Comparison of ENCODE assay signal across 12 cellular contexts in the genomic region with DNA sequence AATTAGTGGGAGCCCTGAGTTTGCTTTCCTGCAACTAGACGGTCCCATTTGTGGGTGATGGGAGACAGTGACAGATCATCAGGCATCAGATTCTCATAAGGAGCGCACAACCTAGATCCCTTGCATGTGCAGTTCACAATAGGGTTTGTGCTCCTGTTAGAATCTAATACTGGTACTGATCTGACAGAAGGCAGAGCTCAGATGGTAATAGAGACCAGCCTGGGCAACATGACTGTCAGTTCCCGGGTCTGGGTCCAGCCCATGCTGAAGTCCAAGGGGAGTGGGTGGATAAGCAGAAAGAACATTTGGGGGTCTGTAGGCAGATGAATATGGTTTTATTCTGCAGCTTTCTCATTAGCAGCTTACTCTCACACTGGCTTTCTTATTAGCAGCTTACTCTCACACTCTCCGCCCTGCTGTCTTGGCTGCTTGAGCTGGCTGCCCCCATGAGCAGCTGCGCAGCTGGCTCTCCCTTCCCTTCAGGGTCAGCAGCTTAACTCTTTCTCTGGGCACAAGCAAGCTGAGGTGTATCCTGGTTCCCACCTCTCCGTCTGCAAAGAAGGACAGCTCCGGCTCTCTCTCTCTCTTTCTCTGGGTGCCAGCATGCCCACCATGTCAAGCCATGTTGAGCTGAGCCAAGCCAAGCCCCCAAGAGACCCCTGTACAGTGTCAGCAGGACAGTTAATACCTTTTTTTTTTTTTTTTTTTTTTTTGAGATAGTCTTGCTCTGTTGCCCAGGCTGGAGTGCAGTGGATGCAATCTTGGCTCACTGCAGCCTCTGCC. TPM values are rescaled to one million over a fixed set of nuclear protein-coding genes. Genes with fewer than 3 reads are reported as not detected.
DNase-seq lines count a peak whose midpoint lies in the region; ATAC-seq, FAIRE-seq and TF ChIP-seq lines count a peak whose summit lies in the region.
"Had no signal": no experiment of that assay in that cellular context is flagged by ENCODE, and none has a peak within 500 bp of the region (broad histone marks: within the 10 kb centered on the region; RNA-seq: fewer than 3 reads in every experiment).

No MANE protein-coding gene starts in this region.

- H3K27ac ChIP-seq in A549 (peak overlapping the region; percentile 79 to 91), VCaP (peak overlapping the region; percentile 54), prostate gland (peak overlapping the region; percentile 4 to 34)

- no peak for TF ChIP-seq RAD21 in A549 (conservative IDR thresholded peaks at IDR 0.05 in 1 of 2, IDR thresholded peaks at IDR 0.05 in 1 of 2)

- TF ChIP-seq POLR2A in A549 (IDR thresholded peaks at IDR 0.05; ENCODE audit: low read length) (no peak), prostate gland (IDR thresholded peaks at IDR 0.05) (no peak)

- H3K9me3 ChIP-seq in A549 (peaks cover 6% of the 10 kb centered on the region; the same call in 1 of the 3 replicates), prostate gland (no peaks in the 10 kb centered on the region)

- no peak for FAIRE-seq in A549 (lab: Jason Lieb, UNC)
- FAIRE-seq: islet of Langerhans had no signal

- intact Hi-C loops in left ventricle myocardium superior (cut with micrococcal nuclease) (no loop called here), prostate gland (cut with DNase I) (no loop called here)

- H3K4me1 ChIP-seq in A549 (peaks cover 17% of the 10 kb centered on the region), prostate gland (replicated peaks) (no peaks in the 10 kb centered on the region)

- no peak for TF ChIP-seq EP300 in A549 (IDR thresholded peaks at IDR 0.05)

- H3K4me3 ChIP-seq in A549 (no peak overlapping the region), prostate gland (no peak overlapping the region)

- no peak for DNase-seq in A549 (ENCODE audit: low read depth in 1 of 2, low spot score in 1 of 2)
- DNase-seq in left ventricle myocardium superior = peak; percentile 70
- no peak for DNase-seq in prostate gland (ENCODE audit: low spot score)
- DNase-seq in NCI-H2107 (lab: John Stamatoyannopoulos, UW) = no peak
- DNase-seq in NCI-H510A (lab: John Stamatoyannopoulos, UW) = no peak
- no peak for DNase-seq in medulla oblongata (ENCODE audit: extremely low spot score)
- DNase-seq in NCI-H187 (lab: John Stamatoyannopoulos, UW) = no peak
- DNase-seq: Kasumi-1, NCI-H748 treated with DMSO at 0.1 percent for 48 hours, T-helper 1 cell had no signal

- H3K4me2 ChIP-seq in A549 = peak overlapping the region; percentile 44

- ATAC-seq in A549 = peak; percentile 19 to 51; a peak in 4 of 6 replicates
- peak; percentile 86 for ATAC-seq in left ventricle myocardium superior

- POLR2A ChIA-PET in A549 (lab: Yijun Ruan, JAX) = no interaction called here

- CTCF ChIA-PET in A549 (lab: Yijun Ruan, JAX) = no interaction called here

- no peaks in the 10 kb centered on the region for H3K36me3 ChIP-seq in prostate gland

- TF ChIP-seq CTCF in A549 (IDR thresholded peaks at IDR 0.05) = no peak
- TF ChIP-seq CTCF in VCaP (conservative IDR thresholded peaks at IDR 0.05) = no peak
- TF ChIP-seq CTCF in prostate gland (IDR thresholded peaks at IDR 0.05) = no peak

- H3K27me3 ChIP-seq in prostate gland (replicated peaks; ENCODE audit: insufficient read depth) = no peaks in the 10 kb centered on the region

- WGBS in A549 (ENCODE audit: missing lambda C conversion rate) = 93% methylated on average over 7 of the region's 7 CpGs
- WGBS in prostate gland = 51% methylated on average over 7 of the region's 7 CpGs

TF ChIP-seq in A549, 52 proteins besides CTCF, POLR2A, EP300 and RAD21:
- no peak for TF ChIP-seq NR3C1 (IDR thresholded peaks at IDR 0.05)

RNA-seq across cellular contexts. Expression of a gene that starts 46.5 kb away (rescaled TPM):
- 6.7 and 7.4 TPM in 2 replicates for polyA plus RNA-seq in A549 (2011; rRNA removed)
- polyA plus RNA-seq in A549 (2012; cell fraction: cytosol; rRNA removed) = 6.2 and 7.6 TPM in 2 replicates
- polyA plus RNA-seq in A549 (2012; cell fraction: nucleus; rRNA removed) = 9.8 and 10.1 TPM in 2 replicates
- polyA plus RNA-seq in A549 (2017; fragmentation: RNase III; extraction: RNeasy Plus Mini Kit Qiagen cat#74134 plus additional on column Dnase treatment) = 7.0 to 9.9 TPM (median 8.9 TPM) in 3 replicates
- polyA minus RNA-seq in A549 (2011; rRNA and poly(A)+ RNA removed) = 8.6 and 8.9 TPM in 2 replicates
- total RNA-seq in left ventricle myocardium superior = 95.1 TPM
- total RNA-seq in prostate gland = 10 to 100 TPM; 41.1 to 77.4 TPM

RNA-seq across cellular contexts. Expression of a gene that starts 51.7 kb away (rescaled TPM):
- polyA plus RNA-seq in A549 (2011; rRNA removed) = 13.4 and 15.9 TPM in 2 replicates
- 18.8 and 22.6 TPM in 2 replicates for polyA plus RNA-seq in A549 (2012; cell fraction: cytosol; rRNA removed)
- polyA plus RNA-seq in A549 (2012; cell fraction: nucleus; rRNA removed) = 17.3 and 19.4 TPM in 2 replicates
- 8.1 to 10.0 TPM (median 9.6 TPM) in 3 replicates for polyA plus RNA-seq in A549 (2017; fragmentation: RNase III; extraction: RNeasy Plus Mini Kit Qiagen cat#74134 plus additional on column Dnase treatment)
- 29.2 and 38.9 TPM in 2 replicates for polyA minus RNA-seq in A549 (2011; rRNA and poly(A)+ RNA removed)
- 10.2 TPM for total RNA-seq in left ventricle myocardium superior
- total RNA-seq in prostate gland = 10 to 100 TPM; 44.2 to 47.0 TPM

RNA-seq across cellular contexts. Expression of a gene that starts 59.2 kb away (rescaled TPM):
- 1.9 and 2.0 TPM in 2 replicates for polyA plus RNA-seq in A549 (2011; rRNA removed)
- polyA plus RNA-seq in A549 (2012; cell fraction: cytosol; rRNA removed) = 1.5 and 2.2 TPM in 2 replicates
- polyA plus RNA-seq in A549 (2012; cell fraction: nucleus; rRNA removed) = 4.5 and 4.6 TPM in 2 replicates
- polyA plus RNA-seq in A549 (2017; fragmentation: RNase III; extraction: RNeasy Plus Mini Kit Qiagen cat#74134 plus additional on column Dnase treatment) = 1.5 to 2.0 TPM (median 1.7 TPM) in 3 replicates
- polyA minus RNA-seq in A549 (2011; rRNA and poly(A)+ RNA removed) = 1.2 and 1.7 TPM in 2 replicates
- 3.0 TPM for total RNA-seq in left ventricle myocardium superior
- 1 to 10 TPM; 4.3 to 9.7 TPM for total RNA-seq in prostate gland

Comparison
In these comparisons a context has a peak if more than half of its experiments do, and no peak if none do; other contexts are left out.
1. H3K27ac ChIP-seq: peak in every context shown above with its lines; median percentile 85 in A549; 54 in VCaP; 19 in prostate gland.